21 cellular contexts compared by ENCODE assay signal in genomic region chr6:37177950-37178517, GRCh38. TPM values are rescaled to one million over a fixed set of nuclear protein-coding genes. Genes with fewer than 3 reads are reported as not detected.
A peak's percentile ranks its signal among the peaks of the same experiment; 100 is the strongest.
DNase-seq lines count a peak whose midpoint lies in the region; ATAC-seq, FAIRE-seq and TF ChIP-seq lines count a peak whose summit lies in the region.
"Had no signal": no experiment of that assay in that cellular context is flagged by ENCODE, and none has a peak within 500 bp of the region (broad histone marks: within the 10 kb centered on the region; RNA-seq: fewer than 3 reads in every experiment).

No MANE protein-coding gene starts in this region.

- H3K9me3 ChIP-seq in HepG2 (ENCODE audit: low read length) (no peaks in the 10 kb centered on the region), right lobe of liver (no peaks in the 10 kb centered on the region), K562 (replicated peaks; ENCODE audit: control insufficient read depth, insufficient read depth, low read depth, low read length) (no peaks in the 10 kb centered on the region; the same call in 1 of the 2 replicates)
- H3K9me3 ChIP-seq: heart left ventricle, prostate gland, transverse colon had no signal

- intact Hi-C loops in HepG2 (cut with micrococcal nuclease; ENCODE audit: unreplicated experiment) (no loop called here), right lobe of liver (cut with DNase I) (no loop called here), K562 (cut with micrococcal nuclease) (loop anchor here (1.0 to 2.0 kb wide), 4 partner anchors 30 to 149 kb away; no protein-coding TSS in a partner anchor)

- WGBS in HepG2 (ENCODE audit: low lambda C conversion rate) = 83% methylated on average over 8 of the region's 8 CpGs
- WGBS in right lobe of liver (ENCODE audit: insufficient coverage, low coverage, low lambda C conversion rate, missing lambda C conversion rate) = 95% methylated on average over 8 of the region's 8 CpGs
- WGBS in K562 (ENCODE audit: insufficient coverage, low coverage, missing lambda C conversion rate) = 61% methylated on average over 8 of the region's 8 CpGs

- no peaks in the 10 kb centered on the region for H3K27me3 ChIP-seq in HepG2 (ENCODE audit: control insufficient read depth in 1 of 2, insufficient read depth in 2 of 2, low read length in 2 of 2)
- H3K27me3 ChIP-seq in right lobe of liver = no peaks in the 10 kb centered on the region
- no peaks in the 10 kb centered on the region for H3K27me3 ChIP-seq in K562 (ENCODE audit: control insufficient read depth in 2 of 2, insufficient read depth in 2 of 2, low read length in 2 of 2)
- H3K27me3 ChIP-seq: heart left ventricle, transverse colon had no signal

- ATAC-seq in HepG2 (peak; percentile 13), right lobe of liver (no peak), K562 (no peak), HG03442 (IDR thresholded peaks at IDR 0.05; ENCODE audit: unreplicated experiment) (no peak), GM21423 (IDR thresholded peaks at IDR 0.05; ENCODE audit: unreplicated experiment) (no peak)
- ATAC-seq: activated CD4-positive, alpha-beta T cell treated with anti-CD3 and anti-CD28 coated beads for 36 hours; activated T-cell treated with anti-CD3 and anti-CD28 coated beads, Interleukin-2, amount 50 U/mL, for 4 hours; left lobe of liver; stimulated activated naive CD8-positive, alpha-beta T cell treated with anti-CD3 and anti-CD28 coated beads, Interleukin-15, Interleukin-2, amounts not matched to agents 100 U/mL and 50 U/mL, for 24 hours had no signal

- no peaks in the 10 kb centered on the region for H3K9me1 ChIP-seq in K562 (ENCODE audit: control insufficient read depth, insufficient read depth, low read length)

- TF ChIP-seq EP300 in HepG2 (IDR thresholded peaks at IDR 0.05; ENCODE audit: low read depth in 2 of 2, low read length in 2 of 2) (no peak), HepG2 (CRISPR knock-in tag; IDR thresholded peaks at IDR 0.05; ENCODE audit: borderline replicate concordance) (no peak), K562 (IDR thresholded peaks at IDR 0.05; ENCODE audit: low read length) (no peak)

- FAIRE-seq in HepG2 (lab: Jason Lieb, UNC) (no peak), K562 (lab: Jason Lieb, UNC) (no peak)
- FAIRE-seq: TTC549 had no signal

- POLR2A ChIA-PET in HepG2 (lab: Yijun Ruan, JAX) (interaction anchor here (0.9 to 3.4 kb wide), 4 partner anchors 27 to 134 kb away, joined by 3 to 35 read pairs (median 7); no protein-coding TSS in a partner anchor), K562 (lab: Yijun Ruan, JAX) (interaction anchor here (0.7 to 9.3 kb wide), 11 partner anchors 9 to 518 kb away, joined by 3 to 128 read pairs (median 4); no protein-coding TSS in a partner anchor)

- H3K36me3 ChIP-seq in HepG2 (replicated peaks in 1 of 2; ENCODE audit: control insufficient read depth in 1 of 2, insufficient read depth in 2 of 2, low read length in 2 of 2) (peaks cover 12 to 24% of the 10 kb centered on the region in 2 experiments), right lobe of liver (peaks cover 10 to 26% (median 18%) of the 10 kb centered on the region in 4 donors), K562 (ENCODE audit: control insufficient read depth, insufficient read depth, low read length) (peaks cover 42% of the 10 kb centered on the region)

- peaks cover 20% of the 10 kb centered on the region for H3K4me1 ChIP-seq in HepG2 (ENCODE audit: insufficient read depth, low read length)
- peaks cover 0 to 5% (median under 1%) of the 10 kb centered on the region in 4 donors for H3K4me1 ChIP-seq in right lobe of liver
- peaks cover 39 to 59% of the 10 kb centered on the region in 2 experiments for H3K4me1 ChIP-seq in K562 (replicated peaks in 1 of 2; ENCODE audit: control insufficient read depth in 2 of 2, insufficient read depth in 2 of 2, low read length in 2 of 2)
- H3K4me1 ChIP-seq: prostate gland had no signal

- no peak overlapping the region for H3K9ac ChIP-seq in HepG2 (ENCODE audit: insufficient read depth, low read depth, low read length)
- peak overlapping the region in 1 of 2 experiments; percentile 87; a peak in 1 of 4 replicates for H3K9ac ChIP-seq in K562 (ENCODE audit: insufficient read depth in 1 of 2, low read depth in 2 of 2, low read length in 2 of 2)

- H3K4me2 ChIP-seq in HepG2 (ENCODE audit: low read depth, low read length) (no peak overlapping the region), K562 (ENCODE audit: insufficient read depth, low read length) (peak overlapping the region; percentile 87; the same call in 1 of the 2 replicates)

- DNase-seq in HepG2 (ENCODE audit: low spot score) = no peak
- no peak for DNase-seq in right lobe of liver
- DNase-seq in KG1 (lab: John Stamatoyannopoulos, UW) = peak; percentile 75
- DNase-seq in K562 (ENCODE audit: extremely low read depth in 1 of 4, low spot score in 3 of 4) = peak in 1 of 4 experiments; percentile 61
- no peak for DNase-seq in D341Med (ENCODE audit: low spot score)
- DNase-seq: activated CD4-positive, alpha-beta T cell treated with anti-CD3 and anti-CD28 coated beads for 36 hours; activated T-cell treated with anti-CD3 and anti-CD28 coated beads, Interleukin-2, amount 50 U/mL, for 4 hours; dermis blood vessel endothelial cell; EL; H7; heart left ventricle; NCI-H1105 treated with DMSO at 0.1 percent for 48 hours; NCI-H2107; NCI-H510A treated with DMSO at 0.1 percent for 48 hours; stimulated activated naive CD8-positive, alpha-beta T cell treated with anti-CD3 and anti-CD28 coated beads, Interleukin-15, Interleukin-2, amounts not matched to agents 100 U/mL and 50 U/mL, for 24 hours; transverse colon had no signal

- CTCF ChIA-PET in HepG2 (lab: Yijun Ruan, JAX; ENCODE audit: low intra/inter-chr PET ratio, low total read pairs) = interaction anchor here (1.2 to 1.3 kb wide), 2 partner anchors 127 to 160 kb away, joined by 4 read pairs; no protein-coding TSS in a partner anchor
- CTCF ChIA-PET in K562 (lab: Yijun Ruan, JAX; ENCODE audit: low intra/inter-chr PET ratio) = interaction anchor here (0.6 to 1.1 kb wide), 2 partner anchors 30 to 312 kb away, joined by 3 to 4 read pairs; no protein-coding TSS in a partner anchor

- in situ Hi-C loops in HepG2 (cut with HindIII; ENCODE audit: extremely low pct_ligation_motif_present, low pct_unique_long_range_greater_than_20kb) = loop anchor here (10.0 kb wide), 1 partner anchor 153 kb away; no protein-coding TSS in a partner anchor
- in situ Hi-C loops in K562 (cut with MboI) = loop anchor here (10.0 kb wide), 1 partner anchor 153 kb away; no protein-coding TSS in a partner anchor

- no peak overlapping the region for H2AFZ ChIP-seq in HepG2 (ENCODE audit: low read length)
- H2AFZ ChIP-seq in K562 (ENCODE audit: low read depth, low read length) = no peak overlapping the region

- H3K27ac ChIP-seq in HepG2 (ENCODE audit: extremely low read length, insufficient read depth, low read length) = no peak overlapping the region
- H3K27ac ChIP-seq in right lobe of liver = no peak overlapping the region
- H3K27ac ChIP-seq in K562 (ENCODE audit: extremely low read depth, low read depth, low read length) = peak overlapping the region; percentile 82
- H3K27ac ChIP-seq: prostate gland, transverse colon had no signal

- TF ChIP-seq RAD21 in HepG2 (CRISPR knock-in tag; IDR thresholded peaks at IDR 0.05) = no peak
- TF ChIP-seq RAD21 in K562 (CRISPR knock-in tag; conservative IDR thresholded peaks at IDR 0.05 in 1 of 2, IDR thresholded peaks at IDR 0.05 in 1 of 2) = no peak

- BruUV-seq in HepG2 (replicated peaks; lab: Mats Ljungman, UMichigan) (no TSS peak), K562 (replicated peaks; lab: Mats Ljungman, UMichigan) (no TSS peak)

- TF ChIP-seq CTCF in HepG2 (CRISPR knock-in tag; IDR thresholded peaks at IDR 0.05) (no peak), right lobe of liver (IDR thresholded peaks at IDR 0.05) (no peak), K562 (IDR thresholded peaks at IDR 0.05 in 2 of 3, conservative IDR thresholded peaks at IDR 0.05 in 1 of 3; ENCODE audit: insufficient read depth in 2 of 3, low read depth in 1 of 3, low read length in 3 of 3) (no peak)

- peaks cover 10% of the 10 kb centered on the region for H3K79me2 ChIP-seq in HepG2 (ENCODE audit: insufficient read depth, low read length)
- peaks cover 53% of the 10 kb centered on the region for H3K79me2 ChIP-seq in K562 (ENCODE audit: control insufficient read depth, insufficient read depth, low read length)

- H4K20me1 ChIP-seq in HepG2 (ENCODE audit: insufficient read depth, low read length) (peaks cover 35% of the 10 kb centered on the region), K562 (replicated peaks; ENCODE audit: control insufficient read depth, insufficient read depth, low read length) (0 out of 2 replicates have a peak, but pooled peaks cover 1% of the 10 kb centered on the region)

- TF ChIP-seq POLR2A in HepG2 (IDR thresholded peaks at IDR 0.05; ENCODE audit: insufficient read depth in 1 of 2, low read depth in 2 of 2, low read length in 2 of 2) = no peak
- no peak for TF ChIP-seq POLR2A in right lobe of liver (IDR thresholded peaks at IDR 0.05)
- no peak for TF ChIP-seq POLR2A in K562 (conservative IDR thresholded peaks at IDR 0.05)

- no peak overlapping the region for H3K4me3 ChIP-seq in HepG2 (replicated peaks in 1 of 3; ENCODE audit: insufficient read depth in 1 of 3, low read depth in 2 of 3, low read length in 3 of 3)
- H3K4me3 ChIP-seq in right lobe of liver = no peak overlapping the region
- H3K4me3 ChIP-seq in K562 = no peak overlapping the region
- H3K4me3 ChIP-seq: heart left ventricle, prostate gland, transverse colon had no signal

RNA-seq across cellular contexts. Expression of gene PIM1, which starts 8.1 kb away (rescaled TPM):
- total RNA-seq in HepG2 (2016; rRNA removed; fragmentation: Illumina TruSeq; extraction: Trizol) (19.1 and 29.4 TPM in 2 replicates), right lobe of liver (10 to 100 TPM in 5 of 6 experiments, 1 to 10 TPM in 1; 5.1 to 45.2 (median 13.0) TPM), K562 (2014; rRNA removed) (169 and 190 TPM in 2 replicates), K562 (2014; rRNA removed; fragmentation: Illumina TruSeq; extraction: Trizol) (175 and 193 TPM in 2 replicates), K562 (2015; rRNA removed; fragmentation: Illumina TruSeq; extraction: Trizol) (211 and 212 TPM in 2 replicates), K562 (2021) (358 and 364 TPM in 2 replicates)
- total RNA-seq in HepG2 (2016; cell fraction: cytosol; rRNA removed; fragmentation: Illumina TruSeq; extraction: Trizol; ENCODE audit: low read depth) = 13.7 and 14.9 TPM in 2 replicates
- total RNA-seq in HepG2 (2016; cell fraction: insoluble cytoplasmic fraction; rRNA removed; fragmentation: Illumina TruSeq; extraction: Trizol) = 14.8 and 30.7 TPM in 2 replicates
- total RNA-seq in HepG2 (2016; cell fraction: membrane; rRNA removed; fragmentation: Illumina TruSeq; extraction: Trizol) = 28.0 and 32.4 TPM in 2 replicates
- total RNA-seq in HepG2 (2016; cell fraction: nucleus; rRNA removed; fragmentation: Illumina TruSeq; extraction: Trizol) = 29.7 and 34.7 TPM in 2 replicates
- polyA plus RNA-seq in HepG2 (2011; rRNA removed) (117 and 149 TPM in 2 replicates), K562 (2011; rRNA removed) (296 and 429 TPM in 2 replicates), K562 (2014; fragmentation: Illumina TruSeq; extraction: Trizol) (574 and 789 TPM in 2 replicates), K562 (2014; fragmentation: Nextera tagmentation; extraction: Ambion mirVana) (10 to 100 TPM; 19.0 to 62.4 TPM), K562 (2014; rRNA removed) (235 and 249 TPM in 2 replicates)
- polyA plus RNA-seq in HepG2 (2011; cell fraction: cytosol; rRNA removed) = 60.3 and 76.2 TPM in 2 replicates
- 145 and 149 TPM in 2 replicates for polyA plus RNA-seq in HepG2 (2011; cell fraction: nucleus; rRNA removed)
- 142 and 149 TPM in 2 replicates for polyA plus RNA-seq in HepG2 (2012)
- 3.1 and 3.3 TPM in 2 replicates for polyA plus RNA-seq in HepG2 (2016; cell fraction: cytosol; fragmentation: Illumina TruSeq; extraction: Trizol; ENCODE audit: low read depth)
- 15.9 and 19.2 TPM in 2 replicates for polyA plus RNA-seq in HepG2 (2016; cell fraction: insoluble cytoplasmic fraction; fragmentation: Illumina TruSeq; extraction: Trizol; ENCODE audit: low read depth)
- 7.9 and 8.1 TPM in 2 replicates for polyA plus RNA-seq in HepG2 (2016; cell fraction: membrane; fragmentation: Illumina TruSeq; extraction: Trizol; ENCODE audit: low read depth)
- 68.4 and 71.9 TPM in 2 replicates for polyA plus RNA-seq in HepG2 (2016; cell fraction: nucleus; fragmentation: Illumina TruSeq; extraction: Trizol; ENCODE audit: insufficient read depth, low read depth)
- polyA minus RNA-seq in HepG2 (2011; rRNA and poly(A)+ RNA removed; ENCODE audit: low replicate concordance) = 24.0 and 183 TPM in 2 replicates
- 66.0 and 82.3 TPM in 2 replicates for polyA minus RNA-seq in HepG2 (2011; cell fraction: cytosol; rRNA and poly(A)+ RNA removed)
- polyA minus RNA-seq in HepG2 (2011; cell fraction: nucleus; rRNA and poly(A)+ RNA removed) = 45.6 and 58.6 TPM in 2 replicates
- total RNA-seq in K562 (2011; cell fraction: chromatin; rRNA removed; ENCODE audit: low replicate concordance) = 217 and 312 TPM in 2 replicates
- total RNA-seq in K562 (2011; cell fraction: nucleolus; rRNA removed) = 221 and 239 TPM in 2 replicates
- 299 and 384 TPM in 2 replicates for total RNA-seq in K562 (2011; cell fraction: nucleoplasm; rRNA removed)
- polyA plus RNA-seq in K562 (2011; cell fraction: cytosol; rRNA removed) = 314 and 336 TPM in 2 replicates
- 653 and 742 TPM in 2 replicates for polyA plus RNA-seq in K562 (2011; cell fraction: nucleus; rRNA removed)
- 412 and 745 TPM in 2 replicates for polyA plus RNA-seq in K562 (2012)
- polyA minus RNA-seq in K562 (2011; rRNA and poly(A)+ RNA removed) = 158 and 187 TPM in 2 replicates
- polyA minus RNA-seq in K562 (2011; cell fraction: cytosol; rRNA and poly(A)+ RNA removed) = 162 and 207 TPM in 2 replicates
- 177 and 202 TPM in 2 replicates for polyA minus RNA-seq in K562 (2011; cell fraction: nucleus; rRNA and poly(A)+ RNA removed)

Comparison
In these comparisons a context has a peak if more than half of its experiments do, and no peak if none do; other contexts are left out.
1. Of the 241 proteins assayed by ChIP-seq in both HepG2 and K562: peak only in HepG2: none; only in K562: EHMT2, HDAC2, HIVEP1, HMG20B, MTA3, PATZ1 and 2 more; in both: none; in neither: 230; mixed calls (peak in some experiments, not most) for 3.